Comparison of ENCODE assay signal across 7 cellular contexts in genomic region chr1:216809649-216810048, GRCh38.
"Had no signal": no experiment of that assay in that cellular context is flagged by ENCODE, and none has a peak within 500 bp of the region (broad histone marks: within the 10 kb centered on the region; RNA-seq: fewer than 3 reads in every experiment).

No MANE protein-coding gene starts in this region.

- H3K27ac Mint-ChIP-seq: IgD-negative memory B cell had no signal

- H3K27me3 Mint-ChIP-seq: IgD-negative memory B cell had no signal

- H3K36me3 Mint-ChIP-seq: IgD-negative memory B cell had no signal

- H3K27ac ChIP-seq: HL-60 had no signal

- ATAC-seq: HepG2, K562 had no signal

- H3K4me1 Mint-ChIP-seq: IgD-negative memory B cell had no signal

- DNase-seq: IMR-90, KBM-7, KG1 had no signal

- H3K4me3 Mint-ChIP-seq: IgD-negative memory B cell had no signal

- H3K4me3 ChIP-seq: K562 had no signal
